ENCODE assay signal across 19 cellular contexts in genomic region chr20:58478141-58478805, GRCh38. TPM values are rescaled to one million over a fixed set of nuclear protein-coding genes. Genes with fewer than 3 reads are reported as not detected.
DNase-seq lines count a peak whose midpoint lies in the region; ATAC-seq, FAIRE-seq and TF ChIP-seq lines count a peak whose summit lies in the region.
"Had no signal": no experiment of that assay in that cellular context is flagged by ENCODE, and none has a peak within 500 bp of the region (broad histone marks: within the 10 kb centered on the region; RNA-seq: fewer than 3 reads in every experiment).

No MANE protein-coding gene starts in this region.

- H3K27me3 Mint-ChIP-seq in HFFc6 (ENCODE audit: insufficient read depth) = no peaks in the 10 kb centered on the region; the same call in 1 of the 2 replicates

- H3K27me3 ChIP-seq in lower lobe of right lung (ENCODE audit: low read depth) (no peaks in the 10 kb centered on the region), upper lobe of right lung (no peaks in the 10 kb centered on the region)
- H3K27me3 ChIP-seq: Peyer's patch had no signal

- H3K4me1 ChIP-seq in lower lobe of right lung = no peaks in the 10 kb centered on the region
- H3K4me1 ChIP-seq in upper lobe of right lung = no peaks in the 10 kb centered on the region
- H3K4me1 ChIP-seq: A549, Peyer's patch had no signal

- H3K27ac Mint-ChIP-seq in HFFc6 = no peak overlapping the region
- H3K27ac Mint-ChIP-seq: CD14-positive monocyte had no signal

- no peaks in the 10 kb centered on the region for H3K36me3 ChIP-seq in lower lobe of right lung
- no peaks in the 10 kb centered on the region for H3K36me3 ChIP-seq in upper lobe of right lung
- H3K36me3 ChIP-seq: Peyer's patch had no signal

- H3K4me3 Mint-ChIP-seq in HFFc6 = no peak overlapping the region

- TF ChIP-seq CTCF in HFFc6 (IDR thresholded peaks at IDR 0.05) (no peak), fibroblast of mammary gland (conservative IDR thresholded peaks at IDR 0.05; ENCODE audit: control insufficient read depth, insufficient read depth, low read depth, low read length) (no peak), lower lobe of right lung (IDR thresholded peaks at IDR 0.05) (no peak), upper lobe of right lung (IDR thresholded peaks at IDR 0.05) (no peak)

- no peak for FAIRE-seq in RCC 7860 (lab: Jason Lieb, UNC)
- FAIRE-seq: A549, GM19239, H54, K562 had no signal

- H3K36me3 Mint-ChIP-seq in HFFc6 (ENCODE audit: low read depth) = peaks cover 36% of the 10 kb centered on the region
- H3K36me3 Mint-ChIP-seq: CD14-positive monocyte had no signal

- H3K4me1 Mint-ChIP-seq in HFFc6 (ENCODE audit: low read depth) = peaks cover 14% of the 10 kb centered on the region
- H3K4me1 Mint-ChIP-seq: CD14-positive monocyte had no signal

- no peak overlapping the region for H3K27ac ChIP-seq in lower lobe of right lung
- H3K27ac ChIP-seq in upper lobe of right lung = no peak overlapping the region
- H3K27ac ChIP-seq: A549, Peyer's patch had no signal

- H3K4me3 ChIP-seq in fibroblast of mammary gland (ENCODE audit: control insufficient read depth, low read depth, low read length) (no peak overlapping the region), lower lobe of right lung (no peak overlapping the region), upper lobe of right lung (no peak overlapping the region)
- H3K4me3 ChIP-seq: A549, K562, Peyer's patch had no signal

- intact Hi-C loops in lower lobe of right lung (cut with DNase I) = no loop called here
- intact Hi-C loops in upper lobe of right lung (cut with DNase I) = no loop called here

- peaks cover 6% of the 10 kb centered on the region for H3K9me3 ChIP-seq in lower lobe of right lung
- no peaks in the 10 kb centered on the region for H3K9me3 ChIP-seq in upper lobe of right lung

- ATAC-seq in lower lobe of right lung (no peak), upper lobe of right lung (no peak)
- ATAC-seq: A549, K562 had no signal

- peak; percentile 52 for DNase-seq in COLO829 (ENCODE audit: low spot score)
- DNase-seq in HFFc6 = peak; percentile 13
- peak; percentile 36 for DNase-seq in RCC 7860 (ENCODE audit: low spot score)
- DNase-seq in fibroblast of mammary gland (ENCODE audit: low read depth) = peak; percentile 16
- no peak for DNase-seq in SHP77 (lab: John Stamatoyannopoulos, UW)
- DNase-seq in lower lobe of right lung = no peak
- DNase-seq in upper lobe of right lung = no peak
- DNase-seq in NCI-H187 treated with DMSO at 0.1 percent for 48 hours (lab: John Stamatoyannopoulos, UW) = no peak
- DNase-seq: COR-L47, NCI-H146, NCI-H2081 treated with DMSO at 0.1 percent for 48 hours, NCI-H524, Peyer's patch, SIG-M5 had no signal

- peaks cover 13% of the 10 kb centered on the region for H3K9me3 Mint-ChIP-seq in HFFc6

RNA-seq across cellular contexts. Expression of gene APCDD1L, which starts 36.9 kb away (rescaled TPM):
- total RNA-seq in HFFc6 (2021; fragmentation: NEBNext Ultra II Directional; extraction: Animal tissue kit (Norgen Biotek cat#: 25700)) = 10 to 100 TPM; 14.5 to 43.3 (median 34.9) TPM
- total RNA-seq in lower lobe of right lung (not detected), upper lobe of right lung (not detected)
- total RNA-seq: K562, Peyer's patch had no signal

Comparison
In these comparisons a context has a peak if more than half of its experiments do, and no peak if none do; other contexts are left out.
1. DNase-seq: peak in COLO829 (single experiment), HFFc6 (single experiment), RCC 7860 (single experiment) and fibroblast of mammary gland (single experiment); none in SHP77 (0 of 2), lower lobe of right lung (single experiment), upper lobe of right lung (single experiment) and NCI-H187 treated with DMSO at 0.1 percent for 48 hours (single experiment).
2. RNA of gene APCDD1L, which starts 36.9 kb away (total RNA-seq): 14.5 to 43.3 TPM in HFFc6; not detected in upper lobe of right lung (single experiment) and not detected in lower lobe of right lung (single experiment); every median in the first group is over 10 times any median in the second.